In genomic region chr2:69816923-69817542, GRCh38 we compare ENCODE assay signal across 1 cellular context.
A peak's percentile ranks its signal among the peaks of the same experiment; 100 is the strongest.
TF ChIP-seq lines count a peak whose summit lies in the region.

No MANE protein-coding gene starts in this region.

TF ChIP-seq in HepG2, 621 proteins besides CTCF, POLR2A, EP300 and RAD21 (continued from another document and continues in another):
- peak in 1 of 2 experiments; percentile 53; a peak in 1 of 4 replicates for TF ChIP-seq HMGXB4 (CRISPR knock-in tag; IDR thresholded peaks at IDR 0.05; ENCODE audit: borderline replicate concordance in 1 of 2, low read depth in 1 of 2)
- TF ChIP-seq ZNF281 (CRISPR knock-in tag; IDR thresholded peaks at IDR 0.05; ENCODE audit: borderline replicate concordance) = no peak
- no peak for TF ChIP-seq ZNF264 (CRISPR knock-in tag; IDR thresholded peaks at IDR 0.05)
- peak; percentile 59; the same call in 1 of the 2 replicates for TF ChIP-seq NFE2L2 (IDR thresholded peaks at IDR 0.05; ENCODE audit: low read length)
- no peak for TF ChIP-seq ZNF850 (CRISPR knock-in tag; conservative IDR thresholded peaks at IDR 0.05)
- TF ChIP-seq IKZF5 (CRISPR knock-in tag; IDR thresholded peaks at IDR 0.05) = peak; percentile 62; the same call in 1 of the 2 replicates
- TF ChIP-seq IRX3 (CRISPR knock-in tag; IDR thresholded peaks at IDR 0.05; ENCODE audit: borderline replicate concordance, low read depth) = no peak
- no peak for TF ChIP-seq KLF13 (CRISPR knock-in tag; IDR thresholded peaks at IDR 0.05)
- no peak for TF ChIP-seq ZSCAN25 (CRISPR knock-in tag; IDR thresholded peaks at IDR 0.05)
- TF ChIP-seq ZBTB37 (CRISPR knock-in tag; IDR thresholded peaks at IDR 0.05) = no peak
- TF ChIP-seq MAF1 (CRISPR knock-in tag; IDR thresholded peaks at IDR 0.05; ENCODE audit: borderline replicate concordance) = no peak
- no peak for TF ChIP-seq ARNT2 (CRISPR knock-in tag; IDR thresholded peaks at IDR 0.05; ENCODE audit: low read depth)
- no peak for TF ChIP-seq NR1H2 (CRISPR knock-in tag; IDR thresholded peaks at IDR 0.05; ENCODE audit: borderline replicate concordance, low read depth)
- TF ChIP-seq MLLT10 (CRISPR knock-in tag; IDR thresholded peaks at IDR 0.05) = no peak
- TF ChIP-seq THAP11 (CRISPR knock-in tag; IDR thresholded peaks at IDR 0.05) = peak; percentile 45; the same call in 1 of the 2 replicates
- no peak for TF ChIP-seq SALL2 (CRISPR knock-in tag; IDR thresholded peaks at IDR 0.05)
- TF ChIP-seq YEATS4 (CRISPR knock-in tag; IDR thresholded peaks at IDR 0.05; ENCODE audit: borderline replicate concordance) = no peak
- TF ChIP-seq KDM1A (CRISPR knock-in tag; IDR thresholded peaks at IDR 0.05) = no peak
- no peak; the same call in 1 of the 2 replicates for TF ChIP-seq SALL1 (CRISPR knock-in tag; IDR thresholded peaks at IDR 0.05)
- TF ChIP-seq ZNF232 (CRISPR knock-in tag; IDR thresholded peaks at IDR 0.05; ENCODE audit: borderline replicate concordance) = no peak
- TF ChIP-seq HNF4A (CRISPR knock-in tag; IDR thresholded peaks at IDR 0.05) = no peak
- TF ChIP-seq DMTF1 (CRISPR knock-in tag; IDR thresholded peaks at IDR 0.05) = no peak
- no peak for TF ChIP-seq NR2F1 (CRISPR knock-in tag; IDR thresholded peaks at IDR 0.05)
- no peak for TF ChIP-seq ZNF280D (CRISPR knock-in tag; IDR thresholded peaks at IDR 0.05)
- no peak for TF ChIP-seq ZNF441 (CRISPR knock-in tag; IDR thresholded peaks at IDR 0.05; ENCODE audit: borderline replicate concordance)
- TF ChIP-seq RBFOX2 (IDR thresholded peaks at IDR 0.05; ENCODE audit: low read depth, low read length) = no peak
- TF ChIP-seq MXD4 (CRISPR knock-in tag; IDR thresholded peaks at IDR 0.05) = no peak
- no peak for TF ChIP-seq ZNF740 (CRISPR knock-in tag; IDR thresholded peaks at IDR 0.05)
- TF ChIP-seq ZNF883 (CRISPR knock-in tag; IDR thresholded peaks at IDR 0.05; ENCODE audit: not compliant biosample characterization) = no peak
- TF ChIP-seq SMAD1 (CRISPR knock-in tag; IDR thresholded peaks at IDR 0.05; ENCODE audit: borderline replicate concordance, low read depth) = no peak
- no peak for TF ChIP-seq TAF1 (CRISPR knock-in tag; IDR thresholded peaks at IDR 0.05)
- TF ChIP-seq RERE (CRISPR knock-in tag; IDR thresholded peaks at IDR 0.05; ENCODE audit: low read depth) = no peak
- TF ChIP-seq KMT2B (CRISPR knock-in tag; IDR thresholded peaks at IDR 0.05) = no peak
- TF ChIP-seq ZSCAN31 (CRISPR knock-in tag; IDR thresholded peaks at IDR 0.05; ENCODE audit: low read depth) = no peak
- TF ChIP-seq ZNF605 (CRISPR knock-in tag; IDR thresholded peaks at IDR 0.05) = no peak
- no peak for TF ChIP-seq MBD4 (IDR thresholded peaks at IDR 0.05; ENCODE audit: borderline replicate concordance, low read length)
- no peak for TF ChIP-seq ZBTB26 (CRISPR knock-in tag; IDR thresholded peaks at IDR 0.05; ENCODE audit: borderline replicate concordance)
- TF ChIP-seq MTERF4 (CRISPR knock-in tag; IDR thresholded peaks at IDR 0.05) = no peak
- no peak for TF ChIP-seq NR2C2 (CRISPR knock-in tag; IDR thresholded peaks at IDR 0.05; ENCODE audit: borderline replicate concordance)
- TF ChIP-seq DNMT1 (CRISPR knock-in tag; IDR thresholded peaks at IDR 0.05) = no peak
- TF ChIP-seq ZNF33B (CRISPR knock-in tag; IDR thresholded peaks at IDR 0.05) = no peak
- no peak for TF ChIP-seq NBN (conservative IDR thresholded peaks at IDR 0.05)
